In genomic region chr5:108661590-108662219, GRCh38 we compare ENCODE assay signal across 19 cellular contexts.
DNase-seq lines count a peak whose midpoint lies in the region; ATAC-seq and TF ChIP-seq lines count a peak whose summit lies in the region.
"Had no signal": no experiment of that assay in that cellular context is flagged by ENCODE, and none has a peak within 500 bp of the region (broad histone marks: within the 10 kb centered on the region; RNA-seq: fewer than 3 reads in every experiment).

No MANE protein-coding gene starts in this region.

- POLR2A ChIA-PET in MCF 10A (lab: Yijun Ruan, JAX), result interaction anchor here (1.2 to 3.2 kb wide), 3 partner anchors 66 to 196 kb away, joined by 3 to 14 read pairs (median 4); no protein-coding TSS in a partner anchor

- TF ChIP-seq CTCF in MCF 10A (IDR thresholded peaks at IDR 0.05; ENCODE audit: unreplicated experiment) (no peak), breast epithelium (IDR thresholded peaks at IDR 0.05) (no peak)

- no peaks in the 10 kb centered on the region for H3K4me1 ChIP-seq in breast epithelium
- H3K4me1 ChIP-seq: lower lobe of right lung had no signal

- H3K36me3 Mint-ChIP-seq in MCF 10A (ENCODE audit: insufficient read depth, unreplicated experiment), result peaks cover 7% of the 10 kb centered on the region
- no peaks in the 10 kb centered on the region for H3K36me3 Mint-ChIP-seq in activated T-cell treated with anti-CD3 and anti-CD28 coated beads, Interleukin-2, amount 50 U/mL, for 24 hours (ENCODE audit: low read depth)
- H3K36me3 Mint-ChIP-seq: CD8-positive, alpha-beta memory T cell had no signal

- no peak overlapping the region for H3K27ac ChIP-seq in breast epithelium
- H3K27ac ChIP-seq: lower lobe of right lung, neutrophil had no signal

- H3K4me1 Mint-ChIP-seq in MCF 10A (ENCODE audit: insufficient read depth, unreplicated experiment), result peaks cover 20% of the 10 kb centered on the region
- H3K4me1 Mint-ChIP-seq in activated T-cell treated with anti-CD3 and anti-CD28 coated beads, Interleukin-2, amount 50 U/mL, for 24 hours (ENCODE audit: low read depth), result no peaks in the 10 kb centered on the region
- H3K4me1 Mint-ChIP-seq: CD8-positive, alpha-beta memory T cell had no signal

- intact Hi-C loops in MCF 10A (cut with micrococcal nuclease), result no loop called here
- intact Hi-C loops in breast epithelium (cut with DNase I; ENCODE audit: low total_unique reads), result no loop called here

- H3K36me3 ChIP-seq in breast epithelium, result no peaks in the 10 kb centered on the region
- H3K36me3 ChIP-seq: lower lobe of right lung, neutrophil had no signal

- CTCF ChIA-PET in MCF 10A (lab: Yijun Ruan, JAX), result interaction anchor here (0.6 to 2.8 kb wide), 4 partner anchors 19 to 788 kb away, joined by 3 to 14 read pairs (median 4); no protein-coding TSS in a partner anchor

- H3K9me3 Mint-ChIP-seq in MCF 10A (ENCODE audit: unreplicated experiment), result no peaks in the 10 kb centered on the region
- H3K9me3 Mint-ChIP-seq in activated T-cell treated with anti-CD3 and anti-CD28 coated beads, Interleukin-2, amount 50 U/mL, for 24 hours, result peaks cover 4% of the 10 kb centered on the region
- H3K9me3 Mint-ChIP-seq: activated T-helper 1 cell treated with anti-CD3 and anti-CD28 coated beads, Interleukin-12 subunit alpha, Interleukin-12 subunit beta, Interleukin-2, Interleukin-4 antibody, amounts not matched to agents 30 ng/mL and 10 ng/mL and 1 ng/mL, durations not matched to agents 14 hours and 24 hours and 36 hours had no signal

- no TSS peak for BruUV-seq in MCF 10A (replicated peaks; lab: Mats Ljungman, UMichigan)

- DNase-seq in MCF 10A (ENCODE audit: unreplicated experiment) (peak; percentile 67), breast epithelium (ENCODE audit: low spot score in 2 of 2) (no peak), brain pericyte (ENCODE audit: low read depth, low spot score) (peak; percentile 11), glomerular visceral epithelial cell (ENCODE audit: extremely low spot score) (peak; percentile 11), NCI-H2196 (lab: John Stamatoyannopoulos, UW; ENCODE audit: unreplicated experiment) (no peak), NOMO-1 (lab: John Stamatoyannopoulos, UW; ENCODE audit: unreplicated experiment in 2 of 2) (no peak)
- DNase-seq in activated T-cell treated with anti-CD3 and anti-CD28 coated beads, Interleukin-2, amount 50 U/mL, for 24 hours, result no peak
- DNase-seq: 8988T; activated CD4-positive, alpha-beta T cell treated with anti-CD3 and anti-CD28 coated beads, Interleukin-2, amount 50 U/mL, for 48 hours; anterior cingulate cortex; CD8-positive, alpha-beta memory T cell; effector CD8-positive, alpha-beta T cell; lower lobe of right lung; NCI-H187 treated with DMSO at 0.1 percent for 48 hours; NCI-H748 treated with DMSO at 0.1 percent for 48 hours; SHP77 had no signal

- H3K27ac Mint-ChIP-seq in MCF 10A (ENCODE audit: low read depth, unreplicated experiment), result no peak overlapping the region
- no peak overlapping the region for H3K27ac Mint-ChIP-seq in activated T-cell treated with anti-CD3 and anti-CD28 coated beads, Interleukin-2, amount 50 U/mL, for 24 hours
- H3K27ac Mint-ChIP-seq: activated T-helper 1 cell treated with anti-CD3 and anti-CD28 coated beads, Interleukin-12 subunit alpha, Interleukin-12 subunit beta, Interleukin-2, Interleukin-4 antibody, amounts not matched to agents 30 ng/mL and 10 ng/mL and 1 ng/mL, durations not matched to agents 14 hours and 24 hours and 36 hours; CD8-positive, alpha-beta memory T cell had no signal

- no peak for ATAC-seq in GM21447 (IDR thresholded peaks at IDR 0.05; ENCODE audit: unreplicated experiment)
- ATAC-seq: lower lobe of right lung had no signal

- H3K9me3 ChIP-seq in breast epithelium, result no peaks in the 10 kb centered on the region
- H3K9me3 ChIP-seq: lower lobe of right lung, neutrophil had no signal

- H3K27me3 ChIP-seq in breast epithelium, result no peaks in the 10 kb centered on the region
- H3K27me3 ChIP-seq: neutrophil had no signal

- H3K4me3 ChIP-seq in breast epithelium, result no peak overlapping the region
- H3K4me3 ChIP-seq: lower lobe of right lung had no signal

- no peak for TF ChIP-seq POLR2A in breast epithelium (IDR thresholded peaks at IDR 0.05)

- no peaks in the 10 kb centered on the region for H3K27me3 Mint-ChIP-seq in MCF 10A (ENCODE audit: insufficient read depth, unreplicated experiment)
- H3K27me3 Mint-ChIP-seq in activated T-cell treated with anti-CD3 and anti-CD28 coated beads, Interleukin-2, amount 50 U/mL, for 24 hours, result peaks cover 16% of the 10 kb centered on the region

- no peak overlapping the region for H3K4me3 Mint-ChIP-seq in MCF 10A (ENCODE audit: unreplicated experiment)
- no peak overlapping the region for H3K4me3 Mint-ChIP-seq in activated T-cell treated with anti-CD3 and anti-CD28 coated beads, Interleukin-2, amount 50 U/mL, for 24 hours
- H3K4me3 Mint-ChIP-seq: activated T-helper 1 cell treated with anti-CD3 and anti-CD28 coated beads, Interleukin-12 subunit alpha, Interleukin-12 subunit beta, Interleukin-2, Interleukin-4 antibody, amounts not matched to agents 30 ng/mL and 10 ng/mL and 1 ng/mL, durations not matched to agents 14 hours and 24 hours and 36 hours; CD8-positive, alpha-beta memory T cell had no signal

Comparison
In these comparisons a context has a peak if more than half of its experiments do, and no peak if none do; other contexts are left out.
1. DNase-seq: peak in MCF 10A (single experiment), brain pericyte (single experiment) and glomerular visceral epithelial cell (single experiment); none in breast epithelium (0 of 2), NCI-H2196 (single experiment), NOMO-1 (0 of 2) and activated T-cell treated with anti-CD3 and anti-CD28 coated beads, Interleukin-2, amount 50 U/mL, for 24 hours (single experiment).